ENCODE assay signal across 24 cellular contexts in the genomic region with DNA sequence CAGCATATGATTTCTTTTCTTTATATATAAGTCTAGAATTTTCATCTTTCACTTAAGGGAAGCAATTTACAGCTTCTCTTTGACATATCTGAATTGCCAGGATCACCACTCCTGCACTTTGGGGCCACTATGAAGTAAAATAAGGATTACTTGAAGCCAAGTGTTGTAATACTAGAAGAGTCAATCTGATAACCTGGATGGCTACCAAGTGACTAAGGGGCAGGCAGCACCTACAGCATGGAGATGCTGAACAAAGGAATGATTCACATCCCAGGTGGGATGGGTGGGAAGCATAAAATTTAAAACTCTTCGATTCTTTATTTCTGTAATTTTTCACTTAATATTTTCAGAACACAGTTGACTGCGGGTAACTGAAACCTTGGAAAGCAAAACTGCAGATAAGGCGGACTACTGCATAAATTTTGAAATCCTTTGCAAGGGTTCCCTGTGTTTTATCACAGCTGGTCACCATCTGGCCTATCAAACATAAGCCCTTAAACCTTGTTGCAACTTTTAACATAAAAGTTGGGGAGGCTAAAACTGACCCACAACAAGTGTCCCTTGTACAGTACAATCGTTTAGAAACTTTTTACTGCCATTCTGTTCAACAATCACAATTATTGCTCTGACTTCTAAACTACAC. TPM values are rescaled to one million over a fixed set of nuclear protein-coding genes. Genes with fewer than 3 reads are reported as not detected.
DNase-seq lines count a peak whose midpoint lies in the region; ATAC-seq and TF ChIP-seq lines count a peak whose summit lies in the region.
"Had no signal": no experiment of that assay in that cellular context is flagged by ENCODE, and none has a peak within 500 bp of the region (broad histone marks: within the 10 kb centered on the region; RNA-seq: fewer than 3 reads in every experiment).

No MANE protein-coding gene starts in this region.

- no peak overlapping the region for H2AFZ ChIP-seq in mammary epithelial cell (ENCODE audit: low read depth, low read length)
- H2AFZ ChIP-seq: hepatocyte had no signal

- in situ Hi-C loops in mammary epithelial cell (cut with MboI; ENCODE audit: low sequenced_read_pairs in 2 of 2) = no loop called here

- H4K20me1 ChIP-seq in mammary epithelial cell (ENCODE audit: insufficient read depth, low read length) = peaks cover 2% of the 10 kb centered on the region

- POLR2A ChIA-PET in activated CD4-positive, alpha-beta T cell treated with anti-CD3 and anti-CD28 coated beads, Interleukin-2, amount 10 ng/mL, durations not matched to agents 7 days and 5 days (lab: Charles Lee) = no interaction called here

- 79% methylated on average over 4 of the region's 4 CpGs for WGBS in mammary epithelial cell (ENCODE audit: low coverage, missing lambda C conversion rate)
- WGBS in gastroesophageal sphincter (ENCODE audit: low coverage in 1 of 2), 2 donors = 71% methylated on average over 4 of the region's 4 CpGs

- CTCF ChIA-PET in activated CD4-positive, alpha-beta T cell treated with anti-CD3 and anti-CD28 coated beads, Interleukin-2, amount 10 ng/mL, durations not matched to agents 7 days and 5 days (lab: Charles Lee) = no interaction called here
- CTCF ChIA-PET in mammary epithelial cell (lab: Charles Lee; ENCODE audit: low non-redundant PET) = no interaction called here

- no peak overlapping the region for H3K4me3 Mint-ChIP-seq in activated CD4-positive, alpha-beta T cell treated with anti-CD3 and anti-CD28 coated beads, Interleukin-2, amount 10 ng/mL, durations not matched to agents 7 days and 5 days
- H3K4me3 Mint-ChIP-seq: activated CD8-positive, alpha-beta T cell treated with anti-CD3 and anti-CD28 coated beads for 36 hours; immature natural killer cell; stimulated activated memory B cell treated with anti-CD40 and anti-IgM and Interleukin-4, amounts not matched to agents 10 μg/mL and 1 μg/mL and 100 μg/mL, for 72 hours had no signal

- H3K27me3 ChIP-seq in mammary epithelial cell (ENCODE audit: insufficient read depth, low read length) (no peaks in the 10 kb centered on the region), gastroesophageal sphincter (no peaks in the 10 kb centered on the region)
- H3K27me3 ChIP-seq: BLaER1 treated with 17β-estradiol and CSF1 and Interleukin-3, amounts not matched to agents 10 nM and 100 nM; brain microvascular endothelial cell; hepatocyte had no signal

- H3K27ac ChIP-seq in mammary epithelial cell (ENCODE audit: insufficient read depth, low read depth, low read length) (peak overlapping the region; percentile 33), gastroesophageal sphincter (no peak overlapping the region)
- H3K27ac ChIP-seq: BLaER1 treated with 17β-estradiol and CSF1 and Interleukin-3, amounts not matched to agents 10 nM and 100 nM; brain microvascular endothelial cell; hepatocyte; lower lobe of right lung; skin epidermis had no signal

- H3K36me3 ChIP-seq in mammary epithelial cell (ENCODE audit: insufficient read depth, low read length) = no peaks in the 10 kb centered on the region
- H3K36me3 ChIP-seq in gastroesophageal sphincter = no peaks in the 10 kb centered on the region
- H3K36me3 ChIP-seq: brain microvascular endothelial cell, lower lobe of right lung had no signal

- TF ChIP-seq CTCF in mammary epithelial cell (conservative IDR thresholded peaks at IDR 0.05 in 1 of 2, IDR thresholded peaks at IDR 0.05 in 1 of 2; ENCODE audit: extremely low read depth in 1 of 2, insufficient read depth in 1 of 2, low read depth in 1 of 2, low read length in 2 of 2) = no peak
- TF ChIP-seq CTCF in gastroesophageal sphincter (IDR thresholded peaks at IDR 0.05) = no peak

- dilution Hi-C loops in mammary epithelial cell (cut with HindIII; ENCODE audit: low sequenced_read_pairs) = no loop called here

- H3K79me2 ChIP-seq in mammary epithelial cell (ENCODE audit: insufficient read depth, low read length) = peaks cover 100% of the 10 kb centered on the region

- peaks cover 52% of the 10 kb centered on the region for H3K36me3 Mint-ChIP-seq in activated CD4-positive, alpha-beta T cell treated with anti-CD3 and anti-CD28 coated beads, Interleukin-2, amount 10 ng/mL, durations not matched to agents 7 days and 5 days (ENCODE audit: low read depth)

- no TSS peak for BruUV-seq in mammary epithelial cell (replicated peaks; lab: Mats Ljungman, UMichigan)

- DNase-seq in activated CD4-positive, alpha-beta T cell treated with anti-CD3 and anti-CD28 coated beads, Interleukin-2, amount 10 ng/mL, durations not matched to agents 7 days and 5 days = no peak
- DNase-seq in activated CD4-positive, alpha-beta T cell treated with anti-CD3 and anti-CD28 coated beads, Interleukin-2, amount 50 U/mL, for 1 hour = no peak
- DNase-seq in HT1080 (ENCODE audit: low read depth) (peak; percentile 13), mammary epithelial cell (peak; percentile 75), amygdala (lab: John Stamatoyannopoulos, UW) (no peak)
- DNase-seq: activated CD8-positive, alpha-beta T cell treated with anti-CD3 and anti-CD28 coated beads for 36 hours; activated effector memory CD4-positive, alpha-beta T cell treated with anti-CD3 and anti-CD28 coated beads, Interleukin-2, amount 50 U/mL, for 16 hours; activated T-cell treated with anti-CD3 and anti-CD28 coated beads for 4 hours; brain microvascular endothelial cell; GOT3; immature natural killer cell; lower lobe of right lung; MV-4-11; NCI-H1694; NCI-H345; RPMI8226 had no signal

- H3K27ac Mint-ChIP-seq in activated CD4-positive, alpha-beta T cell treated with anti-CD3 and anti-CD28 coated beads, Interleukin-2, amount 10 ng/mL, durations not matched to agents 7 days and 5 days = peak overlapping the region; percentile 2
- H3K27ac Mint-ChIP-seq: activated CD8-positive, alpha-beta T cell treated with anti-CD3 and anti-CD28 coated beads for 36 hours; stimulated activated memory B cell treated with anti-CD40 and anti-IgM and Interleukin-4, amounts not matched to agents 10 μg/mL and 1 μg/mL and 100 μg/mL, for 72 hours had no signal

- peaks cover 14% of the 10 kb centered on the region for H3K4me1 Mint-ChIP-seq in activated CD4-positive, alpha-beta T cell treated with anti-CD3 and anti-CD28 coated beads, Interleukin-2, amount 10 ng/mL, durations not matched to agents 7 days and 5 days

- no peak overlapping the region for H3K4me2 ChIP-seq in mammary epithelial cell (ENCODE audit: insufficient read depth, low read depth, low read length)
- H3K4me2 ChIP-seq: BLaER1 treated with 17β-estradiol and CSF1 and Interleukin-3, amounts not matched to agents 10 nM and 100 nM; hepatocyte had no signal

- H3K9ac ChIP-seq in mammary epithelial cell (ENCODE audit: insufficient read depth, low read length) = no peak overlapping the region
- H3K9ac ChIP-seq: BLaER1 treated with 17β-estradiol and CSF1 and Interleukin-3, amounts not matched to agents 10 nM and 100 nM had no signal

- TF ChIP-seq POLR2A in gastroesophageal sphincter (IDR thresholded peaks at IDR 0.05) = no peak

- H3K4me1 ChIP-seq in mammary epithelial cell (ENCODE audit: insufficient read depth, low read length) (peaks cover 25% of the 10 kb centered on the region), gastroesophageal sphincter (peaks cover 5 to 56% (median 8%) of the 10 kb centered on the region in 3 donors)

- intact Hi-C loops in mammary epithelial cell (cut with micrococcal nuclease) = no loop called here

- ATAC-seq in gastroesophageal sphincter (peak; percentile 41), GM21786 (IDR thresholded peaks at IDR 0.05; ENCODE audit: unreplicated experiment) (no peak), HG02870 (IDR thresholded peaks at IDR 0.05; ENCODE audit: unreplicated experiment) (no peak)
- ATAC-seq: activated CD8-positive, alpha-beta T cell treated with anti-CD3 and anti-CD28 coated beads for 36 hours; K562; stimulated activated memory B cell treated with anti-CD40 and anti-IgM and Interleukin-4, amounts not matched to agents 10 μg/mL and 1 μg/mL and 100 μg/mL, for 72 hours had no signal

- H3K4me3 ChIP-seq in mammary epithelial cell (replicated peaks in 1 of 3; ENCODE audit: insufficient read depth in 1 of 3, low read depth in 2 of 3, low read length in 3 of 3) = no peak overlapping the region
- no peak overlapping the region for H3K4me3 ChIP-seq in gastroesophageal sphincter
- H3K4me3 ChIP-seq: BLaER1 treated with 17β-estradiol and CSF1 and Interleukin-3, amounts not matched to agents 10 nM and 100 nM; hepatocyte; K562; lower lobe of right lung; skin epidermis had no signal

- H3K9me3 ChIP-seq in mammary epithelial cell (replicated peaks; ENCODE audit: insufficient read depth, low read length) = no peaks in the 10 kb centered on the region
- no peaks in the 10 kb centered on the region for H3K9me3 ChIP-seq in gastroesophageal sphincter
- H3K9me3 ChIP-seq: lower lobe of right lung had no signal

- peaks cover 3% of the 10 kb centered on the region for H3K9me3 Mint-ChIP-seq in activated CD4-positive, alpha-beta T cell treated with anti-CD3 and anti-CD28 coated beads, Interleukin-2, amount 10 ng/mL, durations not matched to agents 7 days and 5 days
- H3K9me3 Mint-ChIP-seq: activated CD8-positive, alpha-beta T cell treated with anti-CD3 and anti-CD28 coated beads for 36 hours; immature natural killer cell; stimulated activated memory B cell treated with anti-CD40 and anti-IgM and Interleukin-4, amounts not matched to agents 10 μg/mL and 1 μg/mL and 100 μg/mL, for 72 hours had no signal

- TF ChIP-seq EP300 in gastroesophageal sphincter (IDR thresholded peaks at IDR 0.05) = no peak

- H3K27me3 Mint-ChIP-seq in activated CD4-positive, alpha-beta T cell treated with anti-CD3 and anti-CD28 coated beads, Interleukin-2, amount 10 ng/mL, durations not matched to agents 7 days and 5 days = no peaks in the 10 kb centered on the region
- H3K27me3 Mint-ChIP-seq: activated CD8-positive, alpha-beta T cell treated with anti-CD3 and anti-CD28 coated beads for 36 hours; stimulated activated memory B cell treated with anti-CD40 and anti-IgM and Interleukin-4, amounts not matched to agents 10 μg/mL and 1 μg/mL and 100 μg/mL, for 72 hours had no signal

RNA-seq across cellular contexts. Expression of a gene that starts 31.2 kb away (rescaled TPM):
- total RNA-seq in activated CD4-positive, alpha-beta T cell treated with anti-CD3 and anti-CD28 coated beads, Interleukin-2, amount 10 ng/mL, durations not matched to agents 7 days and 5 days = 10 to 100 TPM; 62.7 to 73.1 TPM
- 39.2 and 40.3 TPM in 2 replicates for total RNA-seq in HT1080 (2014; rRNA removed; shearing (Covaris generic))
- polyA plus RNA-seq in HT1080 (2015; cell fraction: cytosol; rRNA removed) = 40.8 and 55.0 TPM in 2 replicates
- polyA plus RNA-seq in HT1080 (2015; cell fraction: nucleus; rRNA removed) = 51.9 and 56.7 TPM in 2 replicates
- total RNA-seq in mammary epithelial cell = 10 to 100 TPM; 62.8 to 64.4 TPM
- polyA plus RNA-seq in mammary epithelial cell = 27.0 TPM
- 97.8 TPM for polyA minus RNA-seq in mammary epithelial cell
- 100 to 1,000 TPM in 1 of 4 donors, 10 to 100 TPM in 3; 69.7 to 103 (median 85.6) TPM for total RNA-seq in gastroesophageal sphincter

Comparison
In these comparisons a context has a peak if more than half of its experiments do, and no peak if none do; other contexts are left out.
1. DNase-seq: peak in HT1080 (single experiment) and mammary epithelial cell (single experiment); none in activated CD4-positive, alpha-beta T cell treated with anti-CD3 and anti-CD28 coated beads, Interleukin-2, amount 10 ng/mL, durations not matched to agents 7 days and 5 days (single experiment), activated CD4-positive, alpha-beta T cell treated with anti-CD3 and anti-CD28 coated beads, Interleukin-2, amount 50 U/mL, for 1 hour (single experiment) and amygdala (0 of 56).